20 cellular contexts compared by ENCODE assay signal in genomic region chr1:206572835-206573771, GRCh38. TPM values are rescaled to one million over a fixed set of nuclear protein-coding genes. Genes with fewer than 3 reads are reported as not detected.
A peak's percentile ranks its signal among the peaks of the same experiment; 100 is the strongest.
DNase-seq lines count a peak whose midpoint lies in the region; ATAC-seq and TF ChIP-seq lines count a peak whose summit lies in the region.
"Had no signal": no experiment of that assay in that cellular context is flagged by ENCODE, and none has a peak within 500 bp of the region (broad histone marks: within the 10 kb centered on the region; RNA-seq: fewer than 3 reads in every experiment).

No MANE protein-coding gene starts in this region.

- no peak overlapping the region for H2AFZ ChIP-seq in MM.1S (ENCODE audit: low read length)

- H3K9me3 ChIP-seq in neutrophil (no peaks in the 10 kb centered on the region), MM.1S (replicated peaks; ENCODE audit: insufficient read depth, low read length) (no peaks in the 10 kb centered on the region)
- H3K9me3 ChIP-seq: A549, breast epithelium, left lung, suprapubic skin had no signal

- H3K4me1 ChIP-seq in neutrophil (ENCODE audit: control insufficient read depth in 1 of 2, insufficient read depth in 1 of 2, low read depth in 1 of 2, low read length in 1 of 2): peaks cover 100% of the 10 kb centered on the region in 2 experiments
- H3K4me1 ChIP-seq in MM.1S (ENCODE audit: low read length): peaks cover 73% of the 10 kb centered on the region
- H3K4me1 ChIP-seq: A549, breast epithelium had no signal

- H3K4me3 Mint-ChIP-seq in T-helper 2 cell treated with Interferon-gamma antibody and Interleukin-4, amounts not matched to agents 5 μg/mL and 100 μg/mL, for 36 hours: peak overlapping the region; percentile 78
- peak overlapping the region in 2 of 4 donors; percentile 22 to 41 for H3K4me3 Mint-ChIP-seq in IgD-negative memory B cell
- peak overlapping the region; percentile 6 for H3K4me3 Mint-ChIP-seq in activated CD8-positive, alpha-beta T cell treated with anti-CD3 and anti-CD28 coated beads, Interleukin-2, amount 10 ng/mL, durations not matched to agents 7 days and 5 days

- TF ChIP-seq CTCF in neutrophil (IDR thresholded peaks at IDR 0.05) (no peak), MM.1S (IDR thresholded peaks at IDR 0.05; ENCODE audit: low read length) (no peak)

- H3K9me3 Mint-ChIP-seq in T-helper 2 cell treated with Interferon-gamma antibody and Interleukin-4, amounts not matched to agents 5 μg/mL and 100 μg/mL, for 36 hours: no peaks in the 10 kb centered on the region
- H3K9me3 Mint-ChIP-seq in IgD-negative memory B cell: no peaks in the 10 kb centered on the region
- no peaks in the 10 kb centered on the region for H3K9me3 Mint-ChIP-seq in activated CD8-positive, alpha-beta T cell treated with anti-CD3 and anti-CD28 coated beads, Interleukin-2, amount 10 ng/mL, durations not matched to agents 7 days and 5 days (ENCODE audit: insufficient read depth)

- peaks cover 47% of the 10 kb centered on the region for H4K20me1 ChIP-seq in MM.1S (ENCODE audit: insufficient read depth, low read length)

- peaks cover 90% of the 10 kb centered on the region for H3K4me1 Mint-ChIP-seq in T-helper 2 cell treated with Interferon-gamma antibody and Interleukin-4, amounts not matched to agents 5 μg/mL and 100 μg/mL, for 36 hours (ENCODE audit: low read depth)
- peaks cover 56 to 80% (median 60%) of the 10 kb centered on the region in 3 donors for H3K4me1 Mint-ChIP-seq in IgD-negative memory B cell
- H3K4me1 Mint-ChIP-seq in activated CD8-positive, alpha-beta T cell treated with anti-CD3 and anti-CD28 coated beads, Interleukin-2, amount 10 ng/mL, durations not matched to agents 7 days and 5 days (ENCODE audit: low read depth): peaks cover 99% of the 10 kb centered on the region

- peaks cover 100% of the 10 kb centered on the region for H3K79me2 ChIP-seq in MM.1S (ENCODE audit: low read length)

- H3K27ac Mint-ChIP-seq in T-helper 2 cell treated with Interferon-gamma antibody and Interleukin-4, amounts not matched to agents 5 μg/mL and 100 μg/mL, for 36 hours: peak overlapping the region; percentile 95
- peak overlapping the region; percentile 55 to 90 (median 64) for H3K27ac Mint-ChIP-seq in IgD-negative memory B cell
- peak overlapping the region; percentile 91 for H3K27ac Mint-ChIP-seq in activated CD8-positive, alpha-beta T cell treated with anti-CD3 and anti-CD28 coated beads, Interleukin-2, amount 10 ng/mL, durations not matched to agents 7 days and 5 days
- H3K27ac Mint-ChIP-seq: progenitor cell of endocrine pancreas had no signal

- H3K36me3 ChIP-seq in neutrophil: peaks cover 52% of the 10 kb centered on the region
- H3K36me3 ChIP-seq in MM.1S (replicated peaks; ENCODE audit: insufficient read depth, low read length): peaks cover 23% of the 10 kb centered on the region; the same call in 1 of the 2 replicates
- H3K36me3 ChIP-seq: breast epithelium, left lung, suprapubic skin had no signal

- no peak overlapping the region for H3K9ac ChIP-seq in MM.1S (ENCODE audit: low read length)

- POLR2A ChIA-PET in activated CD8-positive, alpha-beta T cell treated with anti-CD3 and anti-CD28 coated beads, Interleukin-2, amount 10 ng/mL, durations not matched to agents 7 days and 5 days (lab: Charles Lee): interaction anchor here (1.0 to 16.7 kb wide), 2 partner anchors 10 to 18 kb away, joined by 4 to 276 read pairs; no protein-coding TSS in a partner anchor

- no peak overlapping the region for H3K4me2 ChIP-seq in MM.1S (ENCODE audit: low read depth, low read length)
- H3K4me2 ChIP-seq: A549 had no signal

- CTCF ChIA-PET in activated CD8-positive, alpha-beta T cell treated with anti-CD3 and anti-CD28 coated beads, Interleukin-2, amount 10 ng/mL, durations not matched to agents 7 days and 5 days (lab: Charles Lee): interaction anchor here (1.1 to 18.9 kb wide), 6 partner anchors 11 to 111 kb away, joined by 3 to 728 read pairs (median 18); no protein-coding TSS in a partner anchor

- peaks cover 80% of the 10 kb centered on the region for H3K36me3 Mint-ChIP-seq in T-helper 2 cell treated with Interferon-gamma antibody and Interleukin-4, amounts not matched to agents 5 μg/mL and 100 μg/mL, for 36 hours (ENCODE audit: low read depth)
- H3K36me3 Mint-ChIP-seq in IgD-negative memory B cell: no peaks in the 10 kb centered on the region
- peaks cover 82% of the 10 kb centered on the region for H3K36me3 Mint-ChIP-seq in activated CD8-positive, alpha-beta T cell treated with anti-CD3 and anti-CD28 coated beads, Interleukin-2, amount 10 ng/mL, durations not matched to agents 7 days and 5 days (ENCODE audit: low read depth)

- peak overlapping the region; percentile 56 to 66 for H3K4me3 ChIP-seq in neutrophil (ENCODE audit: low read depth in 1 of 2, low read length in 1 of 2)
- H3K4me3 ChIP-seq in MM.1S (ENCODE audit: low read length): no peak overlapping the region
- H3K4me3 ChIP-seq: A549, breast epithelium, left lung, suprapubic skin had no signal

- peaks cover 34% of the 10 kb centered on the region for H3F3A ChIP-seq in MM.1S (ENCODE audit: insufficient read depth, low read length)

- no peak for DNase-seq in T-helper 2 cell treated with Interferon-gamma antibody and Interleukin-4, amounts not matched to agents 5 μg/mL and 100 μg/mL, for 36 hours (ENCODE audit: low spot score)
- DNase-seq in T-helper 2 cell: no peak
- no peak for DNase-seq in activated CD8-positive, alpha-beta T cell treated with anti-CD3 and anti-CD28 coated beads, Interleukin-2, amount 10 ng/mL, durations not matched to agents 7 days and 5 days
- DNase-seq in DMS79 treated with DMSO at 0.1 percent for 48 hours (lab: John Stamatoyannopoulos, UW): no peak
- DNase-seq in MM.1S: no peak
- DNase-seq: activated effector memory CD4-positive, alpha-beta T cell treated with Interleukin-2 at 50 U/mL for 16 hours; Calu3; left lung; NCI-H187 treated with DMSO at 0.1 percent for 48 hours; NCI-H510A; stimulated activated CD4-positive, alpha-beta T cell treated with anti-CD3 and anti-CD28 coated beads, Interleukin-12 subunit alpha, Interleukin-12 subunit beta, amount 100 ng/mL, for 4 hours; SW 1271 had no signal

- H3K27me3 Mint-ChIP-seq in T-helper 2 cell treated with Interferon-gamma antibody and Interleukin-4, amounts not matched to agents 5 μg/mL and 100 μg/mL, for 36 hours (ENCODE audit: low read depth): no peaks in the 10 kb centered on the region
- no peaks in the 10 kb centered on the region for H3K27me3 Mint-ChIP-seq in IgD-negative memory B cell
- no peaks in the 10 kb centered on the region for H3K27me3 Mint-ChIP-seq in activated CD8-positive, alpha-beta T cell treated with anti-CD3 and anti-CD28 coated beads, Interleukin-2, amount 10 ng/mL, durations not matched to agents 7 days and 5 days (ENCODE audit: low read depth)

- no peak for ATAC-seq in activated CD8-positive, alpha-beta T cell treated with anti-CD3 and anti-CD28 coated beads, Interleukin-2, amount 10 ng/mL, durations not matched to agents 7 days and 5 days
- ATAC-seq in GM18861 (IDR thresholded peaks at IDR 0.05; ENCODE audit: unreplicated experiment): no peak
- ATAC-seq: A549; activated CD4-positive, CD25-positive, alpha-beta regulatory T cell treated with anti-CD3 and anti-CD28 coated beads, Interleukin-2, amount 50 U/mL, for 24 hours; left lung had no signal

- no peaks in the 10 kb centered on the region for H3K9me2 ChIP-seq in MM.1S (replicated peaks; ENCODE audit: insufficient read depth, low read length)

- H3K27me3 ChIP-seq in neutrophil (no peaks in the 10 kb centered on the region), MM.1S (replicated peaks; ENCODE audit: insufficient read depth, low read length) (no peaks in the 10 kb centered on the region)
- H3K27me3 ChIP-seq: breast epithelium, left lung, suprapubic skin had no signal

- H3K27ac ChIP-seq in neutrophil (peak overlapping the region; percentile 100), MM.1S (ENCODE audit: low read length) (no peak overlapping the region)
- H3K27ac ChIP-seq: A549, breast epithelium, suprapubic skin had no signal

RNA-seq across cellular contexts. Expression of gene EIF2D, which starts 39.2 kb away (rescaled TPM):
- polyA plus RNA-seq in IgD-negative memory B cell: 40.4 TPM
- 10 to 100 TPM; 41.6 to 45.1 TPM for total RNA-seq in activated CD8-positive, alpha-beta T cell treated with anti-CD3 and anti-CD28 coated beads, Interleukin-2, amount 10 ng/mL, durations not matched to agents 7 days and 5 days
